Comparison of ENCODE assay signal across 1 cellular context in the genomic region with DNA sequence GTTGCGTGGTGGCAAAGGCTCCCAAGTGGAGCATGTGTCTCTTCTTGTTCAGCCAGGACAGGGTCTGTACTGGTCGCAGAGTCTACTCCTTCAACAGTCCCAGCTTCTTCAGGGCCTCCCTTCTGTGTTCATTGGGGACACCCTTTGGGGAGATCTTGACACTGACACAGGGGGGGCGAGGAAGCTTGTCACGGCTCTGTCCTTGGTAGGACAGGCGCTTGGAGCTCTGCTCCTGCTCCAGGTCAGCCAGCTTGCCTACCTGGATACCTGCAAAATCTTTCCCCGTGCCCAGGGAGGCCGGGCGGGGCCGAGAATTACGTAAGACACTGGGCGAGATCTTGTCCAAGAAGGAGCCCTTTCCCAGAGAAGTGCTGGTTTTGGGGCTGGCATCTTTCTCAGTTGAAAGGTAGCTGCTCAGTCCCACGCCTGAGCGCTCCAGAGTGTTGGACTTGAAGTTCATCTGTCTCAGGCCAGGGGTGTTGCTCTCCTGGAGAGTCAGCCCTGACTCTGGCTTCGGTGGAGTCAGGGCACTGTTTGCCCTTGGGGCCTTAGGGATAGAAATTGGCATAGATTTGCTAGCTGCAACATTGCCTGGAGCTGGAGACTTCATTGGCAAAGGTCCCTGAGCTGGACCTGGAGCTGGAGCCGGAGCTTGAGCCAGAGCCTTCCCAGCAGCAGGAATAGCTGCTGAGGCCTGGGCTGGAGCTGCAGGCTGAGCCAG.
TF ChIP-seq lines count a peak whose summit lies in the region.

No MANE protein-coding gene starts in this region.

TF ChIP-seq in K562, 482 proteins besides CTCF, POLR2A, EP300 and RAD21:
- TF ChIP-seq ZNF780A (CRISPR knock-in tag; IDR thresholded peaks at IDR 0.05) (no peak), WHSC1 (IDR thresholded peaks at IDR 0.05; ENCODE audit: low read length) (peak; percentile 14), CEBPB (tag; IDR thresholded peaks at IDR 0.05) (peak; percentile 78), KAT7 (CRISPR knock-in tag; IDR thresholded peaks at IDR 0.05; ENCODE audit: borderline replicate concordance) (peak; percentile 65; the same call in 1 of the 2 replicates), MIER1 (IDR thresholded peaks at IDR 0.05; ENCODE audit: low read depth) (0 out of 2 replicates have a peak, but pooled peaks have one; percentile 29), SNRNP70 (optimal IDR thresholded peaks at IDR 0.05; ENCODE audit: low read depth, low read length) (peak; percentile 67), ZNF124 (CRISPR knock-in tag; IDR thresholded peaks at IDR 0.05) (0 out of 2 replicates have a peak, but pooled peaks have one; percentile 34), ZNF184 (CRISPR knock-in tag; IDR thresholded peaks at IDR 0.05) (no peak), IFI16 (CRISPR knock-in tag; IDR thresholded peaks at IDR 0.05) (peak; percentile 66; the same call in 1 of the 2 replicates), CEBPG (CRISPR knock-in tag; IDR thresholded peaks at IDR 0.05) (no peak), CEBPG (tag; conservative IDR thresholded peaks at IDR 0.05 in 1 of 2, IDR thresholded peaks at IDR 0.05 in 1 of 2) (0 out of 4 replicates have a peak, but pooled peaks of 1 of the 2 experiments have one; percentile 31), ZZZ3 (IDR thresholded peaks at IDR 0.05) (no peak), NR2F6 (CRISPR knock-in tag; IDR thresholded peaks at IDR 0.05) (0 out of 2 replicates have a peak, but pooled peaks have one; percentile 11), XRCC5 (IDR thresholded peaks at IDR 0.05; ENCODE audit: low read depth, low read length) (no peak), THRAP3 (IDR thresholded peaks at IDR 0.05; ENCODE audit: borderline replicate concordance) (0 out of 2 replicates have a peak, but pooled peaks have one; percentile 30), PTRF (tag; IDR thresholded peaks at IDR 0.05) (0 out of 2 replicates have a peak, but pooled peaks have one; percentile 12), NFE2 (IDR thresholded peaks at IDR 0.05; ENCODE audit: low read depth) (no peak), ZNF197 (CRISPR knock-in tag; IDR thresholded peaks at IDR 0.05; ENCODE audit: low read depth) (no peak), ZNF324 (CRISPR knock-in tag; IDR thresholded peaks at IDR 0.05) (peak; percentile 18; the same call in 1 of the 2 replicates)
- TF ChIP-seq, protein P1, sequence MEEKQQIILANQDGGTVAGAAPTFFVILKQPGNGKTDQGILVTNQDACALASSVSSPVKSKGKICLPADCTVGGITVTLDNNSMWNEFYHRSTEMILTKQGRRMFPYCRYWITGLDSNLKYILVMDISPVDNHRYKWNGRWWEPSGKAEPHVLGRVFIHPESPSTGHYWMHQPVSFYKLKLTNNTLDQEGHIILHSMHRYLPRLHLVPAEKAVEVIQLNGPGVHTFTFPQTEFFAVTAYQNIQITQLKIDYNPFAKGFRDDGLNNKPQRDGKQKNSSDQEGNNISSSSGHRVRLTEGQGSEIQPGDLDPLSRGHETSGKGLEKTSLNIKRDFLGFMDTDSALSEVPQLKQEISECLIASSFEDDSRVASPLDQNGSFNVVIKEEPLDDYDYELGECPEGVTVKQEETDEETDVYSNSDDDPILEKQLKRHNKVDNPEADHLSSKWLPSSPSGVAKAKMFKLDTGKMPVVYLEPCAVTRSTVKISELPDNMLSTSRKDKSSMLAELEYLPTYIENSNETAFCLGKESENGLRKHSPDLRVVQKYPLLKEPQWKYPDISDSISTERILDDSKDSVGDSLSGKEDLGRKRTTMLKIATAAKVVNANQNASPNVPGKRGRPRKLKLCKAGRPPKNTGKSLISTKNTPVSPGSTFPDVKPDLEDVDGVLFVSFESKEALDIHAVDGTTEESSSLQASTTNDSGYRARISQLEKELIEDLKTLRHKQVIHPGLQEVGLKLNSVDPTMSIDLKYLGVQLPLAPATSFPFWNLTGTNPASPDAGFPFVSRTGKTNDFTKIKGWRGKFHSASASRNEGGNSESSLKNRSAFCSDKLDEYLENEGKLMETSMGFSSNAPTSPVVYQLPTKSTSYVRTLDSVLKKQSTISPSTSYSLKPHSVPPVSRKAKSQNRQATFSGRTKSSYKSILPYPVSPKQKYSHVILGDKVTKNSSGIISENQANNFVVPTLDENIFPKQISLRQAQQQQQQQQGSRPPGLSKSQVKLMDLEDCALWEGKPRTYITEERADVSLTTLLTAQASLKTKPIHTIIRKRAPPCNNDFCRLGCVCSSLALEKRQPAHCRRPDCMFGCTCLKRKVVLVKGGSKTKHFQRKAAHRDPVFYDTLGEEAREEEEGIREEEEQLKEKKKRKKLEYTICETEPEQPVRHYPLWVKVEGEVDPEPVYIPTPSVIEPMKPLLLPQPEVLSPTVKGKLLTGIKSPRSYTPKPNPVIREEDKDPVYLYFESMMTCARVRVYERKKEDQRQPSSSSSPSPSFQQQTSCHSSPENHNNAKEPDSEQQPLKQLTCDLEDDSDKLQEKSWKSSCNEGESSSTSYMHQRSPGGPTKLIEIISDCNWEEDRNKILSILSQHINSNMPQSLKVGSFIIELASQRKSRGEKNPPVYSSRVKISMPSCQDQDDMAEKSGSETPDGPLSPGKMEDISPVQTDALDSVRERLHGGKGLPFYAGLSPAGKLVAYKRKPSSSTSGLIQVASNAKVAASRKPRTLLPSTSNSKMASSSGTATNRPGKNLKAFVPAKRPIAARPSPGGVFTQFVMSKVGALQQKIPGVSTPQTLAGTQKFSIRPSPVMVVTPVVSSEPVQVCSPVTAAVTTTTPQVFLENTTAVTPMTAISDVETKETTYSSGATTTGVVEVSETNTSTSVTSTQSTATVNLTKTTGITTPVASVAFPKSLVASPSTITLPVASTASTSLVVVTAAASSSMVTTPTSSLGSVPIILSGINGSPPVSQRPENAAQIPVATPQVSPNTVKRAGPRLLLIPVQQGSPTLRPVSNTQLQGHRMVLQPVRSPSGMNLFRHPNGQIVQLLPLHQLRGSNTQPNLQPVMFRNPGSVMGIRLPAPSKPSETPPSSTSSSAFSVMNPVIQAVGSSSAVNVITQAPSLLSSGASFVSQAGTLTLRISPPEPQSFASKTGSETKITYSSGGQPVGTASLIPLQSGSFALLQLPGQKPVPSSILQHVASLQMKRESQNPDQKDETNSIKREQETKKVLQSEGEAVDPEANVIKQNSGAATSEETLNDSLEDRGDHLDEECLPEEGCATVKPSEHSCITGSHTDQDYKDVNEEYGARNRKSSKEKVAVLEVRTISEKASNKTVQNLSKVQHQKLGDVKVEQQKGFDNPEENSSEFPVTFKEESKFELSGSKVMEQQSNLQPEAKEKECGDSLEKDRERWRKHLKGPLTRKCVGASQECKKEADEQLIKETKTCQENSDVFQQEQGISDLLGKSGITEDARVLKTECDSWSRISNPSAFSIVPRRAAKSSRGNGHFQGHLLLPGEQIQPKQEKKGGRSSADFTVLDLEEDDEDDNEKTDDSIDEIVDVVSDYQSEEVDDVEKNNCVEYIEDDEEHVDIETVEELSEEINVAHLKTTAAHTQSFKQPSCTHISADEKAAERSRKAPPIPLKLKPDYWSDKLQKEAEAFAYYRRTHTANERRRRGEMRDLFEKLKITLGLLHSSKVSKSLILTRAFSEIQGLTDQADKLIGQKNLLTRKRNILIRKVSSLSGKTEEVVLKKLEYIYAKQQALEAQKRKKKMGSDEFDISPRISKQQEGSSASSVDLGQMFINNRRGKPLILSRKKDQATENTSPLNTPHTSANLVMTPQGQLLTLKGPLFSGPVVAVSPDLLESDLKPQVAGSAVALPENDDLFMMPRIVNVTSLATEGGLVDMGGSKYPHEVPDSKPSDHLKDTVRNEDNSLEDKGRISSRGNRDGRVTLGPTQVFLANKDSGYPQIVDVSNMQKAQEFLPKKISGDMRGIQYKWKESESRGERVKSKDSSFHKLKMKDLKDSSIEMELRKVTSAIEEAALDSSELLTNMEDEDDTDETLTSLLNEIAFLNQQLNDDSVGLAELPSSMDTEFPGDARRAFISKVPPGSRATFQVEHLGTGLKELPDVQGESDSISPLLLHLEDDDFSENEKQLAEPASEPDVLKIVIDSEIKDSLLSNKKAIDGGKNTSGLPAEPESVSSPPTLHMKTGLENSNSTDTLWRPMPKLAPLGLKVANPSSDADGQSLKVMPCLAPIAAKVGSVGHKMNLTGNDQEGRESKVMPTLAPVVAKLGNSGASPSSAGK (IDR thresholded peaks at IDR 0.05): 0 out of 2 replicates have a peak, but pooled peaks have one; percentile 12
- TF ChIP-seq, protein P2, sequence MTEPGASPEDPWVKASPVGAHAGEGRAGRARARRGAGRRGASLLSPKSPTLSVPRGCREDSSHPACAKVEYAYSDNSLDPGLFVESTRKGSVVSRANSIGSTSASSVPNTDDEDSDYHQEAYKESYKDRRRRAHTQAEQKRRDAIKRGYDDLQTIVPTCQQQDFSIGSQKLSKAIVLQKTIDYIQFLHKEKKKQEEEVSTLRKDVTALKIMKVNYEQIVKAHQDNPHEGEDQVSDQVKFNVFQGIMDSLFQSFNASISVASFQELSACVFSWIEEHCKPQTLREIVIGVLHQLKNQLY (CRISPR knock-in tag; conservative IDR thresholded peaks at IDR 0.05): peak in 1 of 2 experiments; percentile 55; a peak in 1 of 4 replicates
- TF ChIP-seq, protein P3, sequence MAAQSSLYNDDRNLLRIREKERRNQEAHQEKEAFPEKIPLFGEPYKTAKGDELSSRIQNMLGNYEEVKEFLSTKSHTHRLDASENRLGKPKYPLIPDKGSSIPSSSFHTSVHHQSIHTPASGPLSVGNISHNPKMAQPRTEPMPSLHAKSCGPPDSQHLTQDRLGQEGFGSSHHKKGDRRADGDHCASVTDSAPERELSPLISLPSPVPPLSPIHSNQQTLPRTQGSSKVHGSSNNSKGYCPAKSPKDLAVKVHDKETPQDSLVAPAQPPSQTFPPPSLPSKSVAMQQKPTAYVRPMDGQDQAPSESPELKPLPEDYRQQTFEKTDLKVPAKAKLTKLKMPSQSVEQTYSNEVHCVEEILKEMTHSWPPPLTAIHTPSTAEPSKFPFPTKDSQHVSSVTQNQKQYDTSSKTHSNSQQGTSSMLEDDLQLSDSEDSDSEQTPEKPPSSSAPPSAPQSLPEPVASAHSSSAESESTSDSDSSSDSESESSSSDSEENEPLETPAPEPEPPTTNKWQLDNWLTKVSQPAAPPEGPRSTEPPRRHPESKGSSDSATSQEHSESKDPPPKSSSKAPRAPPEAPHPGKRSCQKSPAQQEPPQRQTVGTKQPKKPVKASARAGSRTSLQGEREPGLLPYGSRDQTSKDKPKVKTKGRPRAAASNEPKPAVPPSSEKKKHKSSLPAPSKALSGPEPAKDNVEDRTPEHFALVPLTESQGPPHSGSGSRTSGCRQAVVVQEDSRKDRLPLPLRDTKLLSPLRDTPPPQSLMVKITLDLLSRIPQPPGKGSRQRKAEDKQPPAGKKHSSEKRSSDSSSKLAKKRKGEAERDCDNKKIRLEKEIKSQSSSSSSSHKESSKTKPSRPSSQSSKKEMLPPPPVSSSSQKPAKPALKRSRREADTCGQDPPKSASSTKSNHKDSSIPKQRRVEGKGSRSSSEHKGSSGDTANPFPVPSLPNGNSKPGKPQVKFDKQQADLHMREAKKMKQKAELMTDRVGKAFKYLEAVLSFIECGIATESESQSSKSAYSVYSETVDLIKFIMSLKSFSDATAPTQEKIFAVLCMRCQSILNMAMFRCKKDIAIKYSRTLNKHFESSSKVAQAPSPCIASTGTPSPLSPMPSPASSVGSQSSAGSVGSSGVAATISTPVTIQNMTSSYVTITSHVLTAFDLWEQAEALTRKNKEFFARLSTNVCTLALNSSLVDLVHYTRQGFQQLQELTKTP (IDR thresholded peaks at IDR 0.05; ENCODE audit: low read depth in 1 of 2, partially characterized antibody in 2 of 2): no peak
- TF ChIP-seq, protein P4, sequence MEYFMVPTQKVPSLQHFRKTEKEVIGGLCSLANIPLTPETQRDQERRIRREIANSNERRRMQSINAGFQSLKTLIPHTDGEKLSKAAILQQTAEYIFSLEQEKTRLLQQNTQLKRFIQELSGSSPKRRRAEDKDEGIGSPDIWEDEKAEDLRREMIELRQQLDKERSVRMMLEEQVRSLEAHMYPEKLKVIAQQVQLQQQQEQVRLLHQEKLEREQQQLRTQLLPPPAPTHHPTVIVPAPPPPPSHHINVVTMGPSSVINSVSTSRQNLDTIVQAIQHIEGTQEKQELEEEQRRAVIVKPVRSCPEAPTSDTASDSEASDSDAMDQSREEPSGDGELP (CRISPR knock-in tag; IDR thresholded peaks at IDR 0.05; ENCODE audit: borderline replicate concordance): 0 out of 2 replicates have a peak, but pooled peaks have one; percentile 18
- TF ChIP-seq, protein P5, sequence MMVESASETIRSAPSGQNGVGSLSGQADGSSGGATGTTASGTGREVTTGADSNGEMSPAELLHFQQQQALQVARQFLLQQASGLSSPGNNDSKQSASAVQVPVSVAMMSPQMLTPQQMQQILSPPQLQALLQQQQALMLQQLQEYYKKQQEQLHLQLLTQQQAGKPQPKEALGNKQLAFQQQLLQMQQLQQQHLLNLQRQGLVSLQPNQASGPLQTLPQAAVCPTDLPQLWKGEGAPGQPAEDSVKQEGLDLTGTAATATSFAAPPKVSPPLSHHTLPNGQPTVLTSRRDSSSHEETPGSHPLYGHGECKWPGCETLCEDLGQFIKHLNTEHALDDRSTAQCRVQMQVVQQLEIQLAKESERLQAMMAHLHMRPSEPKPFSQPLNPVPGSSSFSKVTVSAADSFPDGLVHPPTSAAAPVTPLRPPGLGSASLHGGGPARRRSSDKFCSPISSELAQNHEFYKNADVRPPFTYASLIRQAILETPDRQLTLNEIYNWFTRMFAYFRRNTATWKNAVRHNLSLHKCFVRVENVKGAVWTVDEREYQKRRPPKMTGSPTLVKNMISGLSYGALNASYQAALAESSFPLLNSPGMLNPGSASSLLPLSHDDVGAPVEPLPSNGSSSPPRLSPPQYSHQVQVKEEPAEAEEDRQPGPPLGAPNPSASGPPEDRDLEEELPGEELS (CRISPR knock-in tag; IDR thresholded peaks at IDR 0.05; ENCODE audit: borderline replicate concordance): 0 out of 2 replicates have a peak, but pooled peaks have one; percentile 37
- TF ChIP-seq, protein P6, sequence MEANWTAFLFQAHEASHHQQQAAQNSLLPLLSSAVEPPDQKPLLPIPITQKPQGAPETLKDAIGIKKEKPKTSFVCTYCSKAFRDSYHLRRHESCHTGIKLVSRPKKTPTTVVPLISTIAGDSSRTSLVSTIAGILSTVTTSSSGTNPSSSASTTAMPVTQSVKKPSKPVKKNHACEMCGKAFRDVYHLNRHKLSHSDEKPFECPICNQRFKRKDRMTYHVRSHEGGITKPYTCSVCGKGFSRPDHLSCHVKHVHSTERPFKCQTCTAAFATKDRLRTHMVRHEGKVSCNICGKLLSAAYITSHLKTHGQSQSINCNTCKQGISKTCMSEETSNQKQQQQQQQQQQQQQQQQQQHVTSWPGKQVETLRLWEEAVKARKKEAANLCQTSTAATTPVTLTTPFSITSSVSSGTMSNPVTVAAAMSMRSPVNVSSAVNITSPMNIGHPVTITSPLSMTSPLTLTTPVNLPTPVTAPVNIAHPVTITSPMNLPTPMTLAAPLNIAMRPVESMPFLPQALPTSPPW (CRISPR knock-in tag; IDR thresholded peaks at IDR 0.05): peak; percentile 6; the same call in 1 of the 2 replicates
